35 cellular contexts compared by ENCODE assay signal in the genomic region with DNA sequence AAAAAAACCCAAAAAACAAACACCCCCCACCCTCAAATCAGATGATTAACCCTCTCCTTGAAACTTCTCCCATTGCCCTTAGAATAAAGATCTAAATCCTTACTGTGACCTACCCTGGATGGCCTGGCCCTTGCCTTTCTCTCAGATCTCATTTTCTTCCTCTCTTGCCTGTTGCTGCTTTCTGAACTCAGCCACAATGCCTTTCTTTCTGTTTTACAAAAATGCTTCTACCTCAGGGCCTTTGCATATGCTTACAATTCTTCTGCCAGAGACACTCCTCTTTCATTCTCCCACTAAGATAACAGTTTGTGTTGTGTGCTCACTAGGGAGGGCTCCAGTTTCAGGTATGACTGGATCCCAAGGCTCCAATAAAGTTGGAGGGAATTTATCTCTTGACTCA.
"Had no signal": no experiment of that assay in that cellular context is flagged by ENCODE, and none has a peak within 500 bp of the region (broad histone marks: within the 10 kb centered on the region; RNA-seq: fewer than 3 reads in every experiment).

No MANE protein-coding gene starts in this region.

- H3K4me3 ChIP-seq: MG63 had no signal

- H3K9me3 ChIP-seq: MG63 had no signal

- DNase-seq: Karpas-422, Kasumi-1, MG63, MM.1S, MV-4-11, NCI-H1048, NCI-H1092, NCI-H1092 treated with DMSO at 0.1 percent for 48 hours, NCI-H1105, NCI-H1105 treated with DMSO at 0.1 percent for 48 hours, NCI-H1417, NCI-H1417 treated with DMSO at 0.1 percent for 48 hours, NCI-H1436, NCI-H1436 treated with DMSO at 0.1 percent for 48 hours, NCI-H146, NCI-H1694, NCI-H1694 treated with DMSO at 0.1 percent for 48 hours, NCI-H187, NCI-H187 treated with DMSO at 0.1 percent for 48 hours, NCI-H1930, NCI-H2029, NCI-H2029 treated with DMSO at 0.1 percent for 48 hours, NCI-H2081, NCI-H2081 treated with DMSO at 0.1 percent for 48 hours, NCI-H2107, NCI-H2171, NCI-H2171 treated with DMSO at 0.1 percent for 48 hours, NCI-H2227 treated with DMSO at 0.1 percent for 48 hours, NCI-H226, NCI-H345, NCI-H446, NCI-H446 treated with DMSO at 0.1 percent for 48 hours, NCI-H510A, NCI-H510A treated with DMSO at 0.1 percent for 48 hours, NCI-H524 had no signal

- H3K36me3 ChIP-seq: MG63 had no signal

- H3K27me3 ChIP-seq: MG63 had no signal
